ENCODE assay signal across 1 cellular context in the genomic region with DNA sequence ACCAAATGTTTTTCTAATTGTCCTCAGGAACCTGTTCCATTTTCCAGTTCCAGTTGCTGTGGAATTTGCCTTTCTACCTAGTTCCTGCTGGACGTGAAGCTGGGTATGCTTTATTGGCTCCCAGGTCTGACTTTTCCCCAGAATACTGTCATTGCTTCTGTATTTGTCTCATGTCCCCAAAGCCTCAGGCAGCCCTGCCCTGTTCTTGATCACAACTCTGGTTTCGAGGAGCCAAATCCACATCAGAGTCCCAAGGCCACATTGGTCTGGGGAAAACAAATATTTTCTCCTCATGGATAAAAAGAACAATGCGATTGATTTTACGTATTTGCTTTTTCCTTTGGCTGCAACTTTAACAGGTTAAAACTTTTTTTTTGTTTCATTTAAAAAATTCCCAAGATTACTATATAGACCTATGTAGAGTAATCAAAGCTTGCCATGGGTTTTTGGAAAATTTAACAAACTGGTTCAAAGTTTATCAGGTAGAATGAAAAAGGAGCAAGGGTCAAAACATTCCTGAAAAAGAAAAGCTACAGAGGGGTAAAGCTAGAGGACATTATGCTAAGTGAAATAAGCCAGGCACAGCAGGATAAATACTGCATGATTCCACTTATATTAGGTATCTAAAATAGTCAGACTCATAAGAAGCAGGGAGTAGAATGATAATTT.
A peak's percentile ranks its signal among the peaks of the same experiment; 100 is the strongest.
TF ChIP-seq lines count a peak whose summit lies in the region.

No MANE protein-coding gene starts in this region.

TF ChIP-seq in liver, 16 proteins besides CTCF, POLR2A, EP300 and RAD21 (continued from another document):
- TF ChIP-seq, protein P1, sequence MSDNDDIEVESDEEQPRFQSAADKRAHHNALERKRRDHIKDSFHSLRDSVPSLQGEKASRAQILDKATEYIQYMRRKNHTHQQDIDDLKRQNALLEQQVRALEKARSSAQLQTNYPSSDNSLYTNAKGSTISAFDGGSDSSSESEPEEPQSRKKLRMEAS (IDR thresholded peaks at IDR 0.05) = no peak
- TF ChIP-seq, protein P2, sequence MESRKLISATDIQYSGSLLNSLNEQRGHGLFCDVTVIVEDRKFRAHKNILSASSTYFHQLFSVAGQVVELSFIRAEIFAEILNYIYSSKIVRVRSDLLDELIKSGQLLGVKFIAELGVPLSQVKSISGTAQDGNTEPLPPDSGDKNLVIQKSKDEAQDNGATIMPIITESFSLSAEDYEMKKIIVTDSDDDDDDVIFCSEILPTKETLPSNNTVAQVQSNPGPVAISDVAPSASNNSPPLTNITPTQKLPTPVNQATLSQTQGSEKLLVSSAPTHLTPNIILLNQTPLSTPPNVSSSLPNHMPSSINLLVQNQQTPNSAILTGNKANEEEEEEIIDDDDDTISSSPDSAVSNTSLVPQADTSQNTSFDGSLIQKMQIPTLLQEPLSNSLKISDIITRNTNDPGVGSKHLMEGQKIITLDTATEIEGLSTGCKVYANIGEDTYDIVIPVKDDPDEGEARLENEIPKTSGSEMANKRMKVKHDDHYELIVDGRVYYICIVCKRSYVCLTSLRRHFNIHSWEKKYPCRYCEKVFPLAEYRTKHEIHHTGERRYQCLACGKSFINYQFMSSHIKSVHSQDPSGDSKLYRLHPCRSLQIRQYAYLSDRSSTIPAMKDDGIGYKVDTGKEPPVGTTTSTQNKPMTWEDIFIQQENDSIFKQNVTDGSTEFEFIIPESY (IDR thresholded peaks at IDR 0.05) = no peak
- TF ChIP-seq FOXA2 (IDR thresholded peaks at IDR 0.05) = no peak
- TF ChIP-seq, protein P3, sequence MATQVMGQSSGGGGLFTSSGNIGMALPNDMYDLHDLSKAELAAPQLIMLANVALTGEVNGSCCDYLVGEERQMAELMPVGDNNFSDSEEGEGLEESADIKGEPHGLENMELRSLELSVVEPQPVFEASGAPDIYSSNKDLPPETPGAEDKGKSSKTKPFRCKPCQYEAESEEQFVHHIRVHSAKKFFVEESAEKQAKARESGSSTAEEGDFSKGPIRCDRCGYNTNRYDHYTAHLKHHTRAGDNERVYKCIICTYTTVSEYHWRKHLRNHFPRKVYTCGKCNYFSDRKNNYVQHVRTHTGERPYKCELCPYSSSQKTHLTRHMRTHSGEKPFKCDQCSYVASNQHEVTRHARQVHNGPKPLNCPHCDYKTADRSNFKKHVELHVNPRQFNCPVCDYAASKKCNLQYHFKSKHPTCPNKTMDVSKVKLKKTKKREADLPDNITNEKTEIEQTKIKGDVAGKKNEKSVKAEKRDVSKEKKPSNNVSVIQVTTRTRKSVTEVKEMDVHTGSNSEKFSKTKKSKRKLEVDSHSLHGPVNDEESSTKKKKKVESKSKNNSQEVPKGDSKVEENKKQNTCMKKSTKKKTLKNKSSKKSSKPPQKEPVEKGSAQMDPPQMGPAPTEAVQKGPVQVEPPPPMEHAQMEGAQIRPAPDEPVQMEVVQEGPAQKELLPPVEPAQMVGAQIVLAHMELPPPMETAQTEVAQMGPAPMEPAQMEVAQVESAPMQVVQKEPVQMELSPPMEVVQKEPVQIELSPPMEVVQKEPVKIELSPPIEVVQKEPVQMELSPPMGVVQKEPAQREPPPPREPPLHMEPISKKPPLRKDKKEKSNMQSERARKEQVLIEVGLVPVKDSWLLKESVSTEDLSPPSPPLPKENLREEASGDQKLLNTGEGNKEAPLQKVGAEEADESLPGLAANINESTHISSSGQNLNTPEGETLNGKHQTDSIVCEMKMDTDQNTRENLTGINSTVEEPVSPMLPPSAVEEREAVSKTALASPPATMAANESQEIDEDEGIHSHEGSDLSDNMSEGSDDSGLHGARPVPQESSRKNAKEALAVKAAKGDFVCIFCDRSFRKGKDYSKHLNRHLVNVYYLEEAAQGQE (IDR thresholded peaks at IDR 0.05) = peak; percentile 60
